In the genomic region with DNA sequence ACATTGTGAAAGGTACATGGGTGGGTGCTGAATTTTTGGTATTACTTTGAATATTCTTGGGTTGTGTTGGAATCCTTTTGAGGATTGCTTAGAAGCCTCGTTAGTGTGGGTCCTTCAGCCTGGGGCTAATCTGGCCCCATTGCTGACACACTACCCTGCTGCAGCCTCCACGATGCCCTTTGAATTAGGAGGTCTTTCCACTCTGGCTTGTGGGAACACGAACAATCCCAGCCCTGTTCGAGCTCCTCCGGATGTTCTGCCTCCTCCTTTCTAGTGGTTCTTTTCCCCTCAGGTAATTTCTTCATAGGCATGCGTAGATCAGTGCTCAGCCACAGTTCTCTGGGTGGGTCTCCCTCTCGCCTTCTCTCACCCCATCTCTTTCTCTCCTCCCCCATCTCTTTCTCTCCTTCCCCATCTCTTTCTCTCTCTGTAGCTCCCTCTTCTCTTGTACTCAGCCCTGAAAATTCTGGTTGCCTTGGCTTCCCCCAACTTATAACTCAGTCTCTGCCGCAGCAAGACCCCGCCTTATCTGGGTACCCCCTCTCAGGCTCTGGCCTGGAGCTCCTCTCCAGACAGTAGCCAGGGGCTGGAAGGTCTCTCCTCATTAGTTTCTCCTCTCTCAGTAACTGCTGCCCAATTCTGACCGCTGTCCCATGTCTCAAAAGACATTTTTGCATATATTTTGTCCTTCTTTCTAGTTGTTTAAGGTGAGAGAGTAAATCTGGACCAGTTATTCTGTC, we compare ENCODE assay signal across 10 cellular contexts. TPM values are rescaled to one million over a fixed set of nuclear protein-coding genes. Genes with fewer than 3 reads are reported as not detected.
"Had no signal": no experiment of that assay in that cellular context is flagged by ENCODE, and none has a peak within 500 bp of the region (broad histone marks: within the 10 kb centered on the region; RNA-seq: fewer than 3 reads in every experiment).

No MANE protein-coding gene starts in this region.

- ATAC-seq: left ventricle myocardium superior; naive thymus-derived CD8-positive, alpha-beta T cell had no signal

- H3K27me3 Mint-ChIP-seq: activated naive CD4-positive, alpha-beta T cell treated with anti-CD3 and anti-CD28 coated beads, Interleukin-2, amount 50 U/mL, for 24 hours had no signal

- H3K27ac Mint-ChIP-seq: activated naive CD4-positive, alpha-beta T cell treated with anti-CD3 and anti-CD28 coated beads, Interleukin-2, amount 50 U/mL, for 24 hours; memory B cell; stimulated activated naive CD8-positive, alpha-beta T cell treated with anti-CD3 and anti-CD28 coated beads, Interleukin-15, Interleukin-2, amounts not matched to agents 100 ng/mL and 50 ng/mL, for 24 hours; T-helper 2 cell treated with Interferon-gamma antibody and Interleukin-4, amounts not matched to agents 5 μg/mL and 100 μg/mL, for 36 hours had no signal

- H3K4me3 Mint-ChIP-seq: activated naive CD4-positive, alpha-beta T cell treated with anti-CD3 and anti-CD28 coated beads, Interleukin-2, amount 50 U/mL, for 24 hours; memory B cell; T-helper 2 cell treated with Interferon-gamma antibody and Interleukin-4, amounts not matched to agents 5 μg/mL and 100 μg/mL, for 36 hours had no signal

- DNase-seq: kidney; left ventricle myocardium superior; naive thymus-derived CD8-positive, alpha-beta T cell; nucleus accumbens; SJCRH30; SW 1271 had no signal

RNA-seq across cellular contexts. Expression of gene PCBP3, which starts 55.3 kb away (rescaled TPM):
- total RNA-seq: SJCRH30 had no signal
